In genomic region chr5:1004598-1005361, GRCh38 we compare ENCODE assay signal across 8 cellular contexts. TPM values are rescaled to one million over a fixed set of nuclear protein-coding genes. Genes with fewer than 3 reads are reported as not detected.
DNase-seq lines count a peak whose midpoint lies in the region; ATAC-seq and TF ChIP-seq lines count a peak whose summit lies in the region.

No MANE protein-coding gene starts in this region.

- CTCF ChIA-PET in CD4-positive, alpha-beta T cell (lab: Charles Lee): no interaction called here

- H3K4me1 ChIP-seq in duodenal mucosa (ENCODE audit: control insufficient read depth in 1 of 2, insufficient read depth in 2 of 2, low read length in 2 of 2): peaks cover 19 to 27% of the 10 kb centered on the region in 2 donors

- peaks cover 24% of the 10 kb centered on the region for H3K4me1 Mint-ChIP-seq in CD4-positive, alpha-beta T cell (ENCODE audit: low read depth)

- DNase-seq in CD4-positive, alpha-beta T cell: peak; percentile 29 to 61 (median 44)
- DNase-seq in HuH-7 (ENCODE audit: low spot score) (peak; percentile 59), lower leg skin (ENCODE audit: low spot score in 2 of 2) (peak in 1 of 2 donors; percentile 95), NCI-H510A (lab: John Stamatoyannopoulos, UW) (no peak)
- DNase-seq in activated CD4-positive, alpha-beta T cell treated with anti-CD3 and anti-CD28 coated beads for 1 hour: peak; percentile 25
- peak; percentile 7 to 55 (median 36) for DNase-seq in stimulated activated naive CD4-positive, alpha-beta T cell (lab: John Stamatoyannopoulos, UW)

- H3K36me3 Mint-ChIP-seq in CD4-positive, alpha-beta T cell (ENCODE audit: low read depth): no peaks in the 10 kb centered on the region

- H3K4me3 Mint-ChIP-seq in CD4-positive, alpha-beta T cell: peak overlapping the region; percentile 87

- peaks cover 39% of the 10 kb centered on the region for H3K27me3 ChIP-seq in CD4-positive, alpha-beta T cell (ENCODE audit: control insufficient read depth, insufficient read depth, low read length)
- peaks cover 27 to 32% of the 10 kb centered on the region in 2 donors for H3K27me3 ChIP-seq in duodenal mucosa (ENCODE audit: control insufficient read depth in 1 of 2, insufficient read depth in 2 of 2, low read length in 2 of 2)

- TF ChIP-seq CTCF in CD4-positive, alpha-beta T cell (IDR thresholded peaks at IDR 0.05): peak; percentile 55
- no peak for TF ChIP-seq CTCF in lower leg skin (IDR thresholded peaks at IDR 0.05)

- peak; percentile 74 for ATAC-seq in CD4-positive, alpha-beta T cell (ENCODE audit: poor library complexity)
- no peak for ATAC-seq in HG03565 (IDR thresholded peaks at IDR 0.05; ENCODE audit: unreplicated experiment)

- 0 to 3% methylated on average over 11 to 70 of the region's 87 CpGs for WGBS in lower leg skin, 2 donors

- H3K27ac Mint-ChIP-seq in CD4-positive, alpha-beta T cell: no peak overlapping the region

- H3K27ac ChIP-seq in CD4-positive, alpha-beta T cell (ENCODE audit: low read depth, low read length): no peak overlapping the region
- peak overlapping the region; percentile 56 for H3K27ac ChIP-seq in duodenal mucosa (ENCODE audit: low read depth, low read length)

- H3K4me3 ChIP-seq in duodenal mucosa (ENCODE audit: low read depth in 1 of 2, low read length in 2 of 2) (peak overlapping the region; percentile 52 to 61), lower leg skin (ENCODE audit: low read depth, poor library complexity, severe bottlenecking) (peak overlapping the region; percentile 14)

- TF ChIP-seq POLR2A in lower leg skin (IDR thresholded peaks at IDR 0.05): no peak

- peak overlapping the region in 1 of 2 donors; percentile 32 for H3K9ac ChIP-seq in duodenal mucosa (ENCODE audit: low read depth in 1 of 2, low read length in 2 of 2)

- intact Hi-C loops in CD4-positive, alpha-beta T cell (cut with DNase I, micrococcal nuclease): loop anchor here in 1 of 2 experiments (2.0 kb wide), 1 partner anchor 136 kb away; no protein-coding TSS in a partner anchor
- intact Hi-C loops in lower leg skin (cut with DNase I; ENCODE audit: low total_unique reads): no loop called here

- no peaks in the 10 kb centered on the region for H3K9me3 ChIP-seq in CD4-positive, alpha-beta T cell (ENCODE audit: control insufficient read depth, low read length)
- no peaks in the 10 kb centered on the region for H3K9me3 ChIP-seq in duodenal mucosa (ENCODE audit: control insufficient read depth in 1 of 2, low read length in 2 of 2)

- POLR2A ChIA-PET in CD4-positive, alpha-beta T cell (lab: Charles Lee): no interaction called here

- H3K36me3 ChIP-seq in duodenal mucosa (ENCODE audit: control insufficient read depth in 1 of 2, insufficient read depth in 2 of 2, low read length in 2 of 2): no peaks in the 10 kb centered on the region

- no peaks in the 10 kb centered on the region for H3K9me3 Mint-ChIP-seq in CD4-positive, alpha-beta T cell

- peaks cover 26% of the 10 kb centered on the region for H3K27me3 Mint-ChIP-seq in CD4-positive, alpha-beta T cell

RNA-seq across cellular contexts. Expression of gene NKD2, which starts 3.8 kb away (rescaled TPM):
- under 1 TPM; 0.17 to 0.30 TPM for total RNA-seq in CD4-positive, alpha-beta T cell
- total RNA-seq in lower leg skin: 1 to 10 TPM; 2.7 to 9.4 (median 3.5) TPM
